In genomic region chr6:100475554-100476325, GRCh38 we compare ENCODE assay signal across 11 cellular contexts. TPM values are rescaled to one million over a fixed set of nuclear protein-coding genes. Genes with fewer than 3 reads are reported as not detected.
DNase-seq lines count a peak whose midpoint lies in the region; ATAC-seq, FAIRE-seq and TF ChIP-seq lines count a peak whose summit lies in the region.
"Had no signal": no experiment of that assay in that cellular context is flagged by ENCODE, and none has a peak within 500 bp of the region (broad histone marks: within the 10 kb centered on the region; RNA-seq: fewer than 3 reads in every experiment).

No MANE protein-coding gene starts in this region.

- no peaks in the 10 kb centered on the region for H3K36me3 Mint-ChIP-seq in natural killer cell treated with Interleukin-12 subunit alpha and Interleukin-12 subunit beta and Interleukin-15 and Interleukin-18, amount 100 ng/mL, for 72 hours
- H3K36me3 Mint-ChIP-seq in natural killer cell, result peaks cover 7% of the 10 kb centered on the region
- no peaks in the 10 kb centered on the region for H3K36me3 Mint-ChIP-seq in activated naive CD4-positive, alpha-beta T cell treated with anti-CD3 and anti-CD28 coated beads, Interleukin-2, amount 10 ng/mL, durations not matched to agents 7 days and 5 days

- H3K23ac ChIP-seq in neuronal stem cell (ENCODE audit: low read depth, low read length, poor library complexity), result no peak overlapping the region

- no peaks in the 10 kb centered on the region for H3K9me3 Mint-ChIP-seq in natural killer cell treated with Interleukin-12 subunit alpha and Interleukin-12 subunit beta and Interleukin-15 and Interleukin-18, amount 100 ng/mL, for 72 hours
- no peaks in the 10 kb centered on the region for H3K9me3 Mint-ChIP-seq in natural killer cell
- no peaks in the 10 kb centered on the region for H3K9me3 Mint-ChIP-seq in activated naive CD4-positive, alpha-beta T cell treated with anti-CD3 and anti-CD28 coated beads, Interleukin-2, amount 10 ng/mL, durations not matched to agents 7 days and 5 days

- no peaks in the 10 kb centered on the region for H3K79me1 ChIP-seq in neuronal stem cell (ENCODE audit: low read depth, low read length)

- TF ChIP-seq CTCF in natural killer cell (IDR thresholded peaks at IDR 0.05) (no peak), kidney (IDR thresholded peaks at IDR 0.05; ENCODE audit: borderline replicate concordance, extremely low read depth, insufficient read depth) (no peak)

- no peak overlapping the region for H2BK5ac ChIP-seq in neuronal stem cell (ENCODE audit: low read length)

- FAIRE-seq in kidney (lab: Jason Lieb, UNC), result no peak

- no peak overlapping the region for H2BK12ac ChIP-seq in neuronal stem cell (ENCODE audit: low read length)

- H2BK15ac ChIP-seq in neuronal stem cell (ENCODE audit: low read length), result no peak overlapping the region

- H3K4me3 Mint-ChIP-seq in natural killer cell treated with Interleukin-12 subunit alpha and Interleukin-12 subunit beta and Interleukin-15 and Interleukin-18, amount 100 ng/mL, for 72 hours, result peak overlapping the region; percentile 46
- H3K4me3 Mint-ChIP-seq in natural killer cell, result no peak overlapping the region
- no peak overlapping the region for H3K4me3 Mint-ChIP-seq in activated naive CD4-positive, alpha-beta T cell treated with anti-CD3 and anti-CD28 coated beads, Interleukin-2, amount 10 ng/mL, durations not matched to agents 7 days and 5 days

- H3K27ac ChIP-seq in neuronal stem cell (replicated peaks; ENCODE audit: low read length) (no peak overlapping the region), kidney (ENCODE audit: low read depth in 2 of 2, low read length in 2 of 2) (no peak overlapping the region)

- H3K14ac ChIP-seq in neuronal stem cell (ENCODE audit: low read length), result no peak overlapping the region

- no peak for DNase-seq in natural killer cell treated with Interleukin-12 subunit alpha and Interleukin-12 subunit beta and Interleukin-15 and Interleukin-18, amount 100 ng/mL, for 72 hours (ENCODE audit: low spot score)
- DNase-seq in natural killer cell (no peak), neuronal stem cell (ENCODE audit: low spot score) (no peak), kidney (no peak)
- no peak for DNase-seq in stimulated activated CD4-positive, alpha-beta T cell treated with anti-CD3 and anti-CD28 coated beads, Interleukin-12 subunit alpha, Interleukin-12 subunit beta, amount 100 ng/mL, for 4 hours
- no peak for DNase-seq in activated naive CD4-positive, alpha-beta T cell treated with anti-CD3 and anti-CD28 coated beads, Interleukin-2, amount 10 ng/mL, durations not matched to agents 7 days and 5 days
- DNase-seq: NCI-H1436 treated with DMSO at 0.1 percent for 48 hours had no signal

- H3K4me1 ChIP-seq in neuronal stem cell (ENCODE audit: control insufficient read depth in 2 of 2, insufficient read depth in 1 of 2, low read depth in 1 of 2, low read length in 2 of 2) (no peaks in the 10 kb centered on the region), kidney (ENCODE audit: control insufficient read depth in 1 of 2, insufficient read depth in 1 of 2, low read depth in 1 of 2, low read length in 2 of 2) (peaks cover 4% of the 10 kb centered on the region in 2 donors)

- H4K91ac ChIP-seq in neuronal stem cell (ENCODE audit: low read depth, low read length, poor library complexity), result no peak overlapping the region

- no peak overlapping the region for H2AFZ ChIP-seq in neuronal stem cell (ENCODE audit: low read length)

- intact Hi-C loops in natural killer cell (cut with micrococcal nuclease) (loop anchor here (5.0 kb wide), 1 partner anchor 608 kb away; no protein-coding TSS in a partner anchor), kidney (cut with DNase I) (loop anchor here (10.0 kb wide), 1 partner anchor 361 kb away; no protein-coding TSS in a partner anchor)

- H3K9ac ChIP-seq in neuronal stem cell (ENCODE audit: low read depth, low read length, poor library complexity) (no peak overlapping the region), kidney (ENCODE audit: low read length in 2 of 2) (no peak overlapping the region)

- H3K9me3 ChIP-seq in neuronal stem cell (replicated peaks in 1 of 2; ENCODE audit: control insufficient read depth in 2 of 2, insufficient read depth in 1 of 2, low read depth in 1 of 2, low read length in 2 of 2) (peaks cover 0 to 1% of the 10 kb centered on the region in 2 donors), kidney (ENCODE audit: control insufficient read depth in 1 of 2, low read length in 2 of 2) (no peaks in the 10 kb centered on the region)

- CTCF ChIA-PET in activated naive CD4-positive, alpha-beta T cell treated with anti-CD3 and anti-CD28 coated beads, Interleukin-2, amount 10 ng/mL, durations not matched to agents 7 days and 5 days (lab: Charles Lee), result no interaction called here

- peaks cover 0 to 67% (median 4%) of the 10 kb centered on the region in 3 experiments for H3K27me3 ChIP-seq in neuronal stem cell (ENCODE audit: control insufficient read depth in 3 of 3, insufficient read depth in 3 of 3, low read depth in 1 of 3, low read length in 3 of 3)

- H3K36me3 ChIP-seq in neuronal stem cell (replicated peaks in 1 of 2; ENCODE audit: control insufficient read depth in 2 of 2, insufficient read depth in 2 of 2, low read length in 2 of 2) (no peaks in the 10 kb centered on the region), kidney (ENCODE audit: control insufficient read depth in 1 of 2, insufficient read depth in 2 of 2, low read length in 2 of 2) (no peaks in the 10 kb centered on the region)

- no peak overlapping the region for H3K18ac ChIP-seq in neuronal stem cell (ENCODE audit: low read length)

- H3K27ac Mint-ChIP-seq in natural killer cell treated with Interleukin-12 subunit alpha and Interleukin-12 subunit beta and Interleukin-15 and Interleukin-18, amount 100 ng/mL, for 72 hours, result peak overlapping the region in 1 of 2 donors; percentile 59
- H3K27ac Mint-ChIP-seq in natural killer cell, result no peak overlapping the region
- H3K27ac Mint-ChIP-seq in activated naive CD4-positive, alpha-beta T cell treated with anti-CD3 and anti-CD28 coated beads, Interleukin-2, amount 10 ng/mL, durations not matched to agents 7 days and 5 days, result no peak overlapping the region

- H3K4me1 Mint-ChIP-seq in natural killer cell treated with Interleukin-12 subunit alpha and Interleukin-12 subunit beta and Interleukin-15 and Interleukin-18, amount 100 ng/mL, for 72 hours (ENCODE audit: low read depth in 2 of 2), result peaks cover 0 to 14% of the 10 kb centered on the region in 2 donors
- H3K4me1 Mint-ChIP-seq in natural killer cell, result no peaks in the 10 kb centered on the region
- no peaks in the 10 kb centered on the region for H3K4me1 Mint-ChIP-seq in activated naive CD4-positive, alpha-beta T cell treated with anti-CD3 and anti-CD28 coated beads, Interleukin-2, amount 10 ng/mL, durations not matched to agents 7 days and 5 days

- peak in 1 of 2 donors; percentile 78 for ATAC-seq in natural killer cell treated with Interleukin-12 subunit alpha and Interleukin-12 subunit beta and Interleukin-15 and Interleukin-18, amount 100 ng/mL, for 72 hours
- ATAC-seq in natural killer cell, result no peak
- ATAC-seq in HG02588 (IDR thresholded peaks at IDR 0.05; ENCODE audit: unreplicated experiment), result peak; percentile 84
- ATAC-seq in HG03469 (IDR thresholded peaks at IDR 0.05; ENCODE audit: unreplicated experiment), result peak; percentile 73

- H3K4me2 ChIP-seq in neuronal stem cell (ENCODE audit: insufficient read depth, low read length, poor library complexity, severe bottlenecking), result no peak overlapping the region

- H3K27me3 Mint-ChIP-seq in natural killer cell treated with Interleukin-12 subunit alpha and Interleukin-12 subunit beta and Interleukin-15 and Interleukin-18, amount 100 ng/mL, for 72 hours, result peaks cover 29 to 54% of the 10 kb centered on the region in 2 donors
- peaks cover 34 to 40% of the 10 kb centered on the region in 2 donors for H3K27me3 Mint-ChIP-seq in natural killer cell (ENCODE audit: low read depth in 2 of 2)
- H3K27me3 Mint-ChIP-seq in activated naive CD4-positive, alpha-beta T cell treated with anti-CD3 and anti-CD28 coated beads, Interleukin-2, amount 10 ng/mL, durations not matched to agents 7 days and 5 days, result peaks cover 23% of the 10 kb centered on the region

- H2BK120ac ChIP-seq in neuronal stem cell (ENCODE audit: low read depth, low read length), result no peak overlapping the region

- H2AK5ac ChIP-seq in neuronal stem cell (ENCODE audit: low read depth, low read length), result no peak overlapping the region

- H4K8ac ChIP-seq in neuronal stem cell (ENCODE audit: low read depth, low read length), result no peak overlapping the region

- H3K4me3 ChIP-seq in neuronal stem cell (ENCODE audit: low read length in 2 of 2) (no peak overlapping the region), kidney (ENCODE audit: low read length in 2 of 2) (no peak overlapping the region)

- no CpG with 5 or more reads among the region's 10 CpGs for WGBS in neuronal stem cell (ENCODE audit: extremely low coverage in 2 of 2, insufficient read length in 2 of 2, insufficient replicate concordance in 1 of 2), 2 donors

- no peak overlapping the region for H3K4ac ChIP-seq in neuronal stem cell (ENCODE audit: low read length)

RNA-seq across cellular contexts. Expression of gene SIM1, which starts 11.0 kb away (rescaled TPM):
- not detected for total RNA-seq in natural killer cell treated with Interleukin-12 subunit alpha and Interleukin-12 subunit beta and Interleukin-15 and Interleukin-18, amount 100 ng/mL, for 72 hours
- not detected for total RNA-seq in natural killer cell
- not detected for polyA plus RNA-seq in neuronal stem cell (2013, experiment 1 of 2)
- not detected for polyA plus RNA-seq in neuronal stem cell (2013, experiment 2 of 2)
- total RNA-seq in kidney, result 31.8 TPM
- 4.4 TPM for polyA plus RNA-seq in kidney (ENCODE audit: insufficient read depth, low read depth, low replicate concordance)
- total RNA-seq: dermis microvascular lymphatic vessel endothelial cell, SK-MEL-5 had no signal

Comparison
In these comparisons a context has a peak if more than half of its experiments do, and no peak if none do; other contexts are left out.
1. ATAC-seq: peak in HG02588 (single experiment) and HG03469 (single experiment); none in natural killer cell (0 of 3).
2. RNA of gene SIM1, which starts 11.0 kb away (total RNA-seq): 31.8 TPM in kidney (single experiment); not detected in natural killer cell treated with Interleukin-12 subunit alpha and Interleukin-12 subunit beta and Interleukin-15 and Interleukin-18, amount 100 ng/mL, for 72 hours and not detected in natural killer cell; every median in the first group is over 10 times any median in the second.